In genomic region chr11:20162824-20163777, GRCh38 we compare ENCODE assay signal across 9 cellular contexts. TPM values are rescaled to one million over a fixed set of nuclear protein-coding genes. Genes with fewer than 3 reads are reported as not detected.
DNase-seq lines count a peak whose midpoint lies in the region; ATAC-seq and TF ChIP-seq lines count a peak whose summit lies in the region.
"Had no signal": no experiment of that assay in that cellular context is flagged by ENCODE, and none has a peak within 500 bp of the region (broad histone marks: within the 10 kb centered on the region; RNA-seq: fewer than 3 reads in every experiment).

No MANE protein-coding gene starts in this region.

- H3K9me3 ChIP-seq in GM23248 (ENCODE audit: low read depth) (no peaks in the 10 kb centered on the region), gastroesophageal sphincter (peaks cover 0 to 8% (median 0%) of the 10 kb centered on the region in 3 donors), sigmoid colon (no peaks in the 10 kb centered on the region)

- peak; percentile 34 for ATAC-seq in WTC11
- peak; percentile 39 for ATAC-seq in gastroesophageal sphincter
- no peak for ATAC-seq in GM19324 (IDR thresholded peaks at IDR 0.05; ENCODE audit: low FRiP score, unreplicated experiment)

- H3K27ac ChIP-seq in GM23248 (no peak overlapping the region), gastroesophageal sphincter (no peak overlapping the region), sigmoid colon (no peak overlapping the region)
- H3K27ac ChIP-seq: skin epidermis had no signal

- in situ Hi-C loops in GM23248 (cut with MboI): loop anchor here (25.0 kb wide), 1 partner anchor 1101 kb away; the partner anchor contains the start of gene MRGPRX2

- H3K27ac Mint-ChIP-seq in WTC11: no peak overlapping the region

- H3K79me2 ChIP-seq in GM23248 (ENCODE audit: insufficient read depth): no peaks in the 10 kb centered on the region

- 3% methylated on average over 61 of the region's 61 CpGs for WGBS in GM23248 (ENCODE audit: low coverage in 1 of 2, low lambda C conversion rate in 2 of 2, missing lambda C conversion rate in 2 of 2), 2 experiments
- WGBS in gastroesophageal sphincter (ENCODE audit: low coverage in 1 of 2), 2 donors: 0 to 3% methylated on average over 20 of the region's 61 CpGs
- 2 to 4% methylated on average over 61 of the region's 61 CpGs for WGBS in sigmoid colon, 2 donors

- no peaks in the 10 kb centered on the region for H3K9me2 ChIP-seq in GM23248 (ENCODE audit: insufficient read depth)

- no peaks in the 10 kb centered on the region for H3K36me3 Mint-ChIP-seq in WTC11

- H3K27me3 Mint-ChIP-seq in WTC11 (ENCODE audit: low read depth): peaks cover 100% of the 10 kb centered on the region

- no peak overlapping the region for H3K9ac ChIP-seq in GM23248

- H3K4me3 Mint-ChIP-seq in WTC11: peak overlapping the region; percentile 74

- TF ChIP-seq POLR2A in gastroesophageal sphincter (IDR thresholded peaks at IDR 0.05) (no peak), sigmoid colon (IDR thresholded peaks at IDR 0.05) (no peak)

- peak overlapping the region; percentile 28 for H3K4me2 ChIP-seq in GM23248 (ENCODE audit: unreplicated experiment)

- H3K9me3 Mint-ChIP-seq in WTC11: no peaks in the 10 kb centered on the region

- CTCF ChIA-PET in WTC11 (lab: Charles Lee): interaction anchor here (0.7 to 5.4 kb wide), 14 partner anchors 11 to 447 kb away, joined by 3 to 48 read pairs (median 6); no protein-coding TSS in a partner anchor

- H2AFZ ChIP-seq in GM23248: 0 out of 2 replicates have a peak overlapping the region, but pooled peaks have one; percentile 26

- H3K36me3 ChIP-seq in GM23248 (ENCODE audit: low read depth) (no peaks in the 10 kb centered on the region), gastroesophageal sphincter (no peaks in the 10 kb centered on the region), sigmoid colon (no peaks in the 10 kb centered on the region)

- TF ChIP-seq EP300 in gastroesophageal sphincter (IDR thresholded peaks at IDR 0.05) (no peak), sigmoid colon (IDR thresholded peaks at IDR 0.05) (no peak)

- H3K4me1 Mint-ChIP-seq in WTC11: peaks cover 68% of the 10 kb centered on the region

- no peaks in the 10 kb centered on the region for H3F3A ChIP-seq in GM23248 (ENCODE audit: insufficient read depth)

- H3K4me1 ChIP-seq in GM23248 (ENCODE audit: insufficient read depth) (0 out of 2 replicates have a peak, but pooled peaks cover 7% of the 10 kb centered on the region), gastroesophageal sphincter (peaks cover 0 to 30% (median 12%) of the 10 kb centered on the region in 3 donors), sigmoid colon (peaks cover 0 to 18% (median 16%) of the 10 kb centered on the region in 4 donors)

- intact Hi-C loops in sigmoid colon (cut with DNase I): no loop called here

- H3K27me3 ChIP-seq in GM23248 (replicated peaks; ENCODE audit: insufficient read depth) (peaks cover 91% of the 10 kb centered on the region), gastroesophageal sphincter (peaks cover 100% of the 10 kb centered on the region), sigmoid colon (peaks cover 64 to 100% (median 100%) of the 10 kb centered on the region in 3 donors)

- POLR2A ChIA-PET in WTC11 (lab: Charles Lee): interaction anchor here (0.5 to 1.4 kb wide), 2 partner anchors 9 to 97 kb away, joined by 3 to 5 read pairs; no protein-coding TSS in a partner anchor

- H3K4me3 ChIP-seq in GM23248: peak overlapping the region; percentile 41
- peak overlapping the region in 1 of 2 donors; percentile 26 for H3K4me3 ChIP-seq in gastroesophageal sphincter
- peak overlapping the region in 3 of 4 donors; percentile 10 to 29 (median 19) for H3K4me3 ChIP-seq in sigmoid colon

- no peaks in the 10 kb centered on the region for H4K20me1 ChIP-seq in GM23248 (ENCODE audit: insufficient read depth)

- no peak for TF ChIP-seq CTCF in WTC11 (IDR thresholded peaks at IDR 0.05)
- TF ChIP-seq CTCF in gastroesophageal sphincter (IDR thresholded peaks at IDR 0.05): no peak
- TF ChIP-seq CTCF in sigmoid colon (IDR thresholded peaks at IDR 0.05): no peak

- DNase-seq in GM23248: peak; percentile 50
- peak; percentile 69 for DNase-seq in WTC11 (ENCODE audit: low spot score)
- DNase-seq in sigmoid colon: no peak
- no peak for DNase-seq in NCI-H2171 treated with DMSO at 0.1 percent for 48 hours (lab: John Stamatoyannopoulos, UW)
- DNase-seq in NCI-H345 (lab: John Stamatoyannopoulos, UW): no peak
- DNase-seq in inferior parietal cortex (ENCODE audit: extremely low spot score): no peak

TF ChIP-seq in WTC11, 78 proteins besides CTCF, POLR2A, EP300 and RAD21:
- TF ChIP-seq, protein P1, sequence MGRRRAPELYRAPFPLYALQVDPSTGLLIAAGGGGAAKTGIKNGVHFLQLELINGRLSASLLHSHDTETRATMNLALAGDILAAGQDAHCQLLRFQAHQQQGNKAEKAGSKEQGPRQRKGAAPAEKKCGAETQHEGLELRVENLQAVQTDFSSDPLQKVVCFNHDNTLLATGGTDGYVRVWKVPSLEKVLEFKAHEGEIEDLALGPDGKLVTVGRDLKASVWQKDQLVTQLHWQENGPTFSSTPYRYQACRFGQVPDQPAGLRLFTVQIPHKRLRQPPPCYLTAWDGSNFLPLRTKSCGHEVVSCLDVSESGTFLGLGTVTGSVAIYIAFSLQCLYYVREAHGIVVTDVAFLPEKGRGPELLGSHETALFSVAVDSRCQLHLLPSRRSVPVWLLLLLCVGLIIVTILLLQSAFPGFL (CRISPR knock-in tag; IDR thresholded peaks at IDR 0.05; ENCODE audit: borderline replicate concordance): no peak
- TF ChIP-seq TEAD4 (CRISPR knock-in tag; IDR thresholded peaks at IDR 0.05) (peak; percentile 44; the same call in 1 of the 2 replicates), E2F4 (CRISPR knock-in tag; IDR thresholded peaks at IDR 0.05; ENCODE audit: borderline replicate concordance, low read depth) (no peak), ZNF121 (CRISPR knock-in tag; IDR thresholded peaks at IDR 0.05) (0 out of 2 replicates have a peak, but pooled peaks have one; percentile 20), RELA (CRISPR knock-in tag; IDR thresholded peaks at IDR 0.05; ENCODE audit: borderline replicate concordance) (no peak), TP53 (CRISPR knock-in tag; IDR thresholded peaks at IDR 0.05) (no peak)

RNA-seq across cellular contexts. Expression of gene DBX1, which starts 2.8 kb away (rescaled TPM):
- not detected in 2 replicates for total RNA-seq in GM23248 (2014; rRNA removed; shearing (Covaris generic))
- polyA plus RNA-seq in GM23248 (2016; fragmentation: Nextera tagmentation; extraction: Ambion mirVana) (not detected in 2 replicates), sigmoid colon (not detected)
- total RNA-seq in WTC11 (2021) (0.14 to 0.24 TPM (median 0.14 TPM) in 3 replicates), gastroesophageal sphincter (not detected), sigmoid colon (not detected)

Comparison
In these comparisons a context has a peak if more than half of its experiments do, and no peak if none do; other contexts are left out.
1. DNase-seq: peak in GM23248 (single experiment) and WTC11 (single experiment); none in sigmoid colon (single experiment), NCI-H2171 treated with DMSO at 0.1 percent for 48 hours (single experiment), NCI-H345 (single experiment) and inferior parietal cortex (single experiment).